In genomic region chr2:74459377-74460118, GRCh38 we compare ENCODE assay signal across 9 cellular contexts. TPM values are rescaled to one million over a fixed set of nuclear protein-coding genes. Genes with fewer than 3 reads are reported as not detected.
DNase-seq lines count a peak whose midpoint lies in the region; ATAC-seq and TF ChIP-seq lines count a peak whose summit lies in the region.
"Had no signal": no experiment of that assay in that cellular context is flagged by ENCODE, and none has a peak within 500 bp of the region (broad histone marks: within the 10 kb centered on the region; RNA-seq: fewer than 3 reads in every experiment).

No MANE protein-coding gene starts in this region.

- TF ChIP-seq POLR2A in esophagus muscularis mucosa (IDR thresholded peaks at IDR 0.05; ENCODE audit: low read depth), result no peak

- TF ChIP-seq EP300 in esophagus muscularis mucosa (IDR thresholded peaks at IDR 0.05), result no peak

- H3K4me3 Mint-ChIP-seq in T-helper 2 cell treated with Interferon-gamma antibody and Interleukin-4, amounts not matched to agents 5 μg/mL and 100 μg/mL, for 36 hours, result peak overlapping the region; percentile 93

- H3K36me3 ChIP-seq in RWPE2 (ENCODE audit: low read depth), result peaks cover 24% of the 10 kb centered on the region
- peaks cover 14 to 26% (median 23%) of the 10 kb centered on the region in 4 donors for H3K36me3 ChIP-seq in esophagus muscularis mucosa

- DNase-seq in T-helper 2 cell treated with Interferon-gamma antibody and Interleukin-4, amounts not matched to agents 5 μg/mL and 100 μg/mL, for 36 hours (ENCODE audit: low spot score), result no peak
- DNase-seq in T-helper 2 cell, result no peak
- no peak for DNase-seq in RWPE2 (ENCODE audit: low spot score)
- no peak for DNase-seq in esophagus muscularis mucosa (ENCODE audit: extremely low spot score)
- no peak for DNase-seq in KBM-7
- DNase-seq in NCI-H2196 (lab: John Stamatoyannopoulos, UW; ENCODE audit: unreplicated experiment), result no peak
- DNase-seq: NCI-H1092 had no signal

- no peaks in the 10 kb centered on the region for H3K27me3 ChIP-seq in RWPE2 (ENCODE audit: insufficient read depth, poor library complexity, severe bottlenecking)
- no peaks in the 10 kb centered on the region for H3K27me3 ChIP-seq in esophagus muscularis mucosa

- peak overlapping the region; percentile 76 for H3K27ac Mint-ChIP-seq in T-helper 2 cell treated with Interferon-gamma antibody and Interleukin-4, amounts not matched to agents 5 μg/mL and 100 μg/mL, for 36 hours

- intact Hi-C loops in esophagus muscularis mucosa (cut with DNase I), result no loop called here

- H3K27ac ChIP-seq in RWPE2 (ENCODE audit: poor library complexity, severe bottlenecking) (no peak overlapping the region), esophagus muscularis mucosa (replicated peaks in 1 of 4) (no peak overlapping the region), skin epidermis (peak overlapping the region in 7 of 21 experiments; percentile 74 to 97 (median 88))

- peaks cover 39% of the 10 kb centered on the region for H3K4me1 Mint-ChIP-seq in T-helper 2 cell treated with Interferon-gamma antibody and Interleukin-4, amounts not matched to agents 5 μg/mL and 100 μg/mL, for 36 hours (ENCODE audit: low read depth)

- H3K4me1 ChIP-seq in RWPE2 (ENCODE audit: insufficient read depth, poor library complexity, severe bottlenecking) (peaks cover 12% of the 10 kb centered on the region), esophagus muscularis mucosa (peaks cover 40 to 54% (median 52%) of the 10 kb centered on the region in 4 donors)

- H3K36me3 Mint-ChIP-seq in T-helper 2 cell treated with Interferon-gamma antibody and Interleukin-4, amounts not matched to agents 5 μg/mL and 100 μg/mL, for 36 hours (ENCODE audit: low read depth), result peaks cover 28% of the 10 kb centered on the region

- WGBS in esophagus muscularis mucosa, result 75% methylated on average over 14 of the region's 14 CpGs

- in situ Hi-C loops in KBM-7 (cut with MboI; ENCODE audit: low pct_unique_long_range_greater_than_20kb, low sequenced_read_pairs), result no loop called here

- H3K4me3 ChIP-seq in RWPE2 (ENCODE audit: severe bottlenecking) (peak overlapping the region; percentile 60), esophagus muscularis mucosa (peak overlapping the region; percentile 68 to 85 (median 74)), skin epidermis (peak overlapping the region in 6 of 7 experiments; percentile 58 to 76 (median 67))

- TF ChIP-seq CTCF in RWPE2 (IDR thresholded peaks at IDR 0.05; ENCODE audit: poor library complexity, severe bottlenecking), result no peak
- TF ChIP-seq CTCF in esophagus muscularis mucosa (IDR thresholded peaks at IDR 0.05), result no peak

- no peak for ATAC-seq in RWPE2 (ENCODE audit: low read depth)
- ATAC-seq in GM21447 (IDR thresholded peaks at IDR 0.05; ENCODE audit: unreplicated experiment), result no peak

- no peaks in the 10 kb centered on the region for H3K9me3 ChIP-seq in RWPE2 (ENCODE audit: severe bottlenecking)
- no peaks in the 10 kb centered on the region for H3K9me3 ChIP-seq in esophagus muscularis mucosa

- H3K27me3 Mint-ChIP-seq in T-helper 2 cell treated with Interferon-gamma antibody and Interleukin-4, amounts not matched to agents 5 μg/mL and 100 μg/mL, for 36 hours (ENCODE audit: low read depth), result no peaks in the 10 kb centered on the region

- H3K9me3 Mint-ChIP-seq in T-helper 2 cell treated with Interferon-gamma antibody and Interleukin-4, amounts not matched to agents 5 μg/mL and 100 μg/mL, for 36 hours, result no peaks in the 10 kb centered on the region

RNA-seq across cellular contexts. Expression of gene WBP1, which starts 1.3 kb away (rescaled TPM):
- total RNA-seq in esophagus muscularis mucosa, result 10 to 100 TPM; 40.0 to 56.4 (median 47.2) TPM

RNA-seq across cellular contexts. Expression of gene INO80B, which starts 4.7 kb away (rescaled TPM):
- total RNA-seq in esophagus muscularis mucosa, result 10 to 100 TPM in 3 of 4 donors, 1 to 10 TPM in 1; 8.7 to 16.6 (median 10.6) TPM

RNA-seq across cellular contexts. Expression of gene MOGS, which starts 5.6 kb away (rescaled TPM):
- total RNA-seq in esophagus muscularis mucosa, result 10 to 100 TPM; 20.8 to 38.7 (median 28.3) TPM

RNA-seq across cellular contexts. Expression of gene MRPL53, which starts 12.9 kb away (rescaled TPM):
- total RNA-seq in esophagus muscularis mucosa, result 10 to 100 TPM; 15.4 to 40.4 (median 38.8) TPM

RNA-seq across cellular contexts. Expression of gene RTKN, which starts 17.8 kb away (rescaled TPM):
- total RNA-seq in esophagus muscularis mucosa, result 10 to 100 TPM in 2 of 4 donors, 1 to 10 TPM in 2; 8.4 to 14.1 (median 11.3) TPM
